Comparison of ENCODE assay signal across 23 cellular contexts in the genomic region with DNA sequence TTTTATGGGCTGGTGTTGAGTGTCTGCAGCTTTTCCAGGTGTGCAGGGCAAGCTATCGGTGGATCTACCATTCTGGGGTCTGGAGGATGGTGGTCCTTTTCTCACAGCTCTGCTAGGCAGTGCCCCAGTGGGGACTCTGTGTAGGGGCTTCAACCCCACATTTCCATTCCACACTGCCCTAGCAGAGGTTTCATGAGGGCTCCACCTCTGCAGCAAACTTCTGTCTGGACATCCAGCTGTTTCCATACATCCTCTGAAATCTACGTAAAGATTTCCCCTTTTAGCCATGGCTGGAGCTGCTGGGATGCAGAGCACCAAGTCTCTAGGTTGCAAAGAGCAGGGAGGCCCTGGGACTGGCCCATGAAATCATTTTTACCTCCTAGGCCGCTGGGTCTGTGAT. TPM values are rescaled to one million over a fixed set of nuclear protein-coding genes. Genes with fewer than 3 reads are reported as not detected.
A peak's percentile ranks its signal among the peaks of the same experiment; 100 is the strongest.
DNase-seq lines count a peak whose midpoint lies in the region; ATAC-seq, FAIRE-seq and TF ChIP-seq lines count a peak whose summit lies in the region.
"Had no signal": no experiment of that assay in that cellular context is flagged by ENCODE, and none has a peak within 500 bp of the region (broad histone marks: within the 10 kb centered on the region; RNA-seq: fewer than 3 reads in every experiment).

No MANE protein-coding gene starts in this region.

- no peak overlapping the region for H3K27ac Mint-ChIP-seq in activated CD8-positive, alpha-beta memory T cell treated with anti-CD3 and anti-CD28 coated beads, Interleukin-2, amount 10 ng/mL, durations not matched to agents 7 days and 5 days
- H3K27ac Mint-ChIP-seq: CD14-positive monocyte, HFFc6, IgD-negative memory B cell had no signal

- H3K4me3 Mint-ChIP-seq in activated CD8-positive, alpha-beta memory T cell treated with anti-CD3 and anti-CD28 coated beads, Interleukin-2, amount 10 ng/mL, durations not matched to agents 7 days and 5 days: no peak overlapping the region
- H3K4me3 Mint-ChIP-seq: CD14-positive monocyte, HFFc6 had no signal

- peaks cover 90% of the 10 kb centered on the region for H3K36me3 Mint-ChIP-seq in activated CD8-positive, alpha-beta memory T cell treated with anti-CD3 and anti-CD28 coated beads, Interleukin-2, amount 10 ng/mL, durations not matched to agents 7 days and 5 days

- H3K27me3 ChIP-seq in DND-41 (ENCODE audit: insufficient read depth, low read length, poor library complexity): no peaks in the 10 kb centered on the region

- H3K9me3 Mint-ChIP-seq in activated CD8-positive, alpha-beta memory T cell treated with anti-CD3 and anti-CD28 coated beads, Interleukin-2, amount 10 ng/mL, durations not matched to agents 7 days and 5 days (ENCODE audit: low read depth): peaks cover 38% of the 10 kb centered on the region

- H3K9me3 ChIP-seq in DND-41 (ENCODE audit: insufficient read depth, low read length, severe bottlenecking): peaks cover 68% of the 10 kb centered on the region

- no peak for TF ChIP-seq POLR2A in erythroblast (IDR thresholded peaks at IDR 0.05; ENCODE audit: low read length)

- peaks cover 89% of the 10 kb centered on the region for H3K36me3 ChIP-seq in DND-41 (ENCODE audit: insufficient read depth, low read length)

- no peak overlapping the region for H3K9ac ChIP-seq in DND-41 (ENCODE audit: low read depth, low read length)

- in situ Hi-C loops in ACHN (cut with HindIII; ENCODE audit: low pct_ligation_motif_present, low pct_unique_long_range_greater_than_20kb, low sequenced_read_pairs): no loop called here

- H4K20me1 ChIP-seq in DND-41 (ENCODE audit: insufficient read depth, low read length): no peaks in the 10 kb centered on the region

- H3K4me1 ChIP-seq in DND-41 (ENCODE audit: insufficient read depth, low read length): no peaks in the 10 kb centered on the region; the same call in 1 of the 2 replicates

- H2AFZ ChIP-seq in DND-41 (ENCODE audit: low read depth, low read length): no peak overlapping the region
- H2AFZ ChIP-seq: PC-9 had no signal

- H3K27me3 Mint-ChIP-seq in activated CD8-positive, alpha-beta memory T cell treated with anti-CD3 and anti-CD28 coated beads, Interleukin-2, amount 10 ng/mL, durations not matched to agents 7 days and 5 days: no peaks in the 10 kb centered on the region
- H3K27me3 Mint-ChIP-seq: IgD-negative memory B cell had no signal

- DNase-seq in ACHN: peak; percentile 10
- peak; percentile 22 for DNase-seq in DND-41
- DNase-seq in NCI-H69 (lab: John Stamatoyannopoulos, UW): peak; percentile 27
- peak; percentile 31 to 42 for DNase-seq in erythroblast (lab: John Stamatoyannopoulos, UW)
- no peak for DNase-seq in LoVo (ENCODE audit: low spot score)
- DNase-seq in urothelium cell line (ENCODE audit: low spot score): no peak
- no peak for DNase-seq in activated CD8-positive, alpha-beta memory T cell treated with anti-CD3 and anti-CD28 coated beads, Interleukin-2, amount 10 ng/mL, durations not matched to agents 7 days and 5 days
- DNase-seq: EL, HFFc6, NCI-H1694 treated with DMSO at 0.1 percent for 48 hours, NCI-H2107, NCI-H524, PC-9, SIG-M5, T-helper 1 cell had no signal

- no peak overlapping the region for H3K4me3 ChIP-seq in DND-41 (ENCODE audit: low read depth in 1 of 2, low read length in 2 of 2)
- H3K4me3 ChIP-seq: PC-9 had no signal

- no peak overlapping the region for H3K27ac ChIP-seq in DND-41 (ENCODE audit: low read length)
- H3K27ac ChIP-seq: HL-60, PC-9, RWPE1 had no signal

- TF ChIP-seq CTCF in DND-41 (IDR thresholded peaks at IDR 0.05; ENCODE audit: borderline replicate concordance, extremely low read depth, low read length, poor library complexity, severe bottlenecking): no peak

- FAIRE-seq in urothelium cell line (lab: Jason Lieb, UNC): no peak
- FAIRE-seq: GM12891, GM18507, H1, HTR-8/SVneo had no signal

- peaks cover 27% of the 10 kb centered on the region for H3K4me1 Mint-ChIP-seq in activated CD8-positive, alpha-beta memory T cell treated with anti-CD3 and anti-CD28 coated beads, Interleukin-2, amount 10 ng/mL, durations not matched to agents 7 days and 5 days

- CTCF ChIA-PET in activated CD8-positive, alpha-beta memory T cell treated with anti-CD3 and anti-CD28 coated beads, Interleukin-2, amount 10 ng/mL, durations not matched to agents 7 days and 5 days (lab: Charles Lee): no interaction called here

- no peak for ATAC-seq in DND-41 (ENCODE audit: insufficient read depth, low read depth)
- no peak for ATAC-seq in activated CD8-positive, alpha-beta memory T cell treated with anti-CD3 and anti-CD28 coated beads, Interleukin-2, amount 10 ng/mL, durations not matched to agents 7 days and 5 days

- peaks cover 97% of the 10 kb centered on the region for H3K79me2 ChIP-seq in DND-41 (ENCODE audit: insufficient read depth, low read length)

- no peak overlapping the region for H3K4me2 ChIP-seq in DND-41 (ENCODE audit: insufficient read depth, low read length)
- H3K4me2 ChIP-seq: PC-9 had no signal

RNA-seq across cellular contexts. Expression of a gene that starts 11.6 kb away (rescaled TPM):
- 10 to 100 TPM; 44.1 to 58.9 TPM for total RNA-seq in activated CD8-positive, alpha-beta memory T cell treated with anti-CD3 and anti-CD28 coated beads, Interleukin-2, amount 10 ng/mL, durations not matched to agents 7 days and 5 days

Comparison
In these comparisons a context has a peak if more than half of its experiments do, and no peak if none do; other contexts are left out.
1. DNase-seq: peak in ACHN (single experiment), DND-41 (single experiment), NCI-H69 (single experiment) and erythroblast (2 of 2); none in LoVo (single experiment), urothelium cell line (single experiment) and activated CD8-positive, alpha-beta memory T cell treated with anti-CD3 and anti-CD28 coated beads, Interleukin-2, amount 10 ng/mL, durations not matched to agents 7 days and 5 days (single experiment).